18 cellular contexts compared by ENCODE assay signal in genomic region chr16:3487521-3488410, GRCh38. TPM values are rescaled to one million over a fixed set of nuclear protein-coding genes. Genes with fewer than 3 reads are reported as not detected.
A peak's percentile ranks its signal among the peaks of the same experiment; 100 is the strongest.
DNase-seq lines count a peak whose midpoint lies in the region; ATAC-seq, FAIRE-seq and TF ChIP-seq lines count a peak whose summit lies in the region.
"Had no signal": no experiment of that assay in that cellular context is flagged by ENCODE, and none has a peak within 500 bp of the region (broad histone marks: within the 10 kb centered on the region; RNA-seq: fewer than 3 reads in every experiment).

No MANE protein-coding gene starts in this region.

- H3K9me3 ChIP-seq in kidney (ENCODE audit: control insufficient read depth in 1 of 2, low read length in 2 of 2) (no peaks in the 10 kb centered on the region), colonic mucosa (no peaks in the 10 kb centered on the region)
- H3K9me3 ChIP-seq: body of pancreas, spleen had no signal

- no peak overlapping the region for H3K27ac Mint-ChIP-seq in activated naive CD8-positive, alpha-beta T cell treated with anti-CD3 and anti-CD28 coated beads, Interleukin-2, amount 50 U/mL, for 24 hours
- H3K27ac Mint-ChIP-seq in activated naive CD8-positive, alpha-beta T cell treated with anti-CD3 and anti-CD28 coated beads for 36 hours = no peak overlapping the region
- H3K27ac Mint-ChIP-seq: stimulated activated memory B cell treated with anti-CD40 and anti-IgM and Interleukin-4, amounts not matched to agents 10 μg/mL and 1 μg/mL and 100 μg/mL, for 72 hours had no signal

- intact Hi-C loops in kidney (cut with DNase I) (no loop called here), colonic mucosa (cut with DNase I) (no loop called here)

- ATAC-seq in activated naive CD8-positive, alpha-beta T cell treated with anti-CD3 and anti-CD28 coated beads, Interleukin-2, amount 50 U/mL, for 24 hours = peak; percentile 17
- ATAC-seq in stimulated activated naive CD8-positive, alpha-beta T cell treated with anti-CD3 and anti-CD28 coated beads, Interleukin-15, Interleukin-2, amounts not matched to agents 100 U/mL and 50 U/mL, for 24 hours = peak; percentile 11
- ATAC-seq: body of pancreas; SK-N-SH treated with all-trans-retinoic acid at 6 μM for 48 hours; stimulated activated memory B cell treated with anti-CD40 and anti-IgM and Interleukin-4, amounts not matched to agents 10 μg/mL and 1 μg/mL and 100 μg/mL, for 72 hours had no signal

- no peak for TF ChIP-seq CTCF in kidney (IDR thresholded peaks at IDR 0.05; ENCODE audit: borderline replicate concordance, extremely low read depth, insufficient read depth)
- no peak for TF ChIP-seq CTCF in colonic mucosa (IDR thresholded peaks at IDR 0.05)

- H3K4me1 ChIP-seq in kidney (ENCODE audit: control insufficient read depth in 1 of 2, insufficient read depth in 1 of 2, low read depth in 1 of 2, low read length in 2 of 2) (peaks cover 0 to 3% of the 10 kb centered on the region in 2 donors), colonic mucosa (no peaks in the 10 kb centered on the region)

- H3K9ac ChIP-seq in kidney (ENCODE audit: low read length in 2 of 2) = no peak overlapping the region
- no peak overlapping the region for H3K9ac ChIP-seq in colonic mucosa (ENCODE audit: low read depth in 2 of 2, low read length in 2 of 2)

- no peak overlapping the region for H3K27ac ChIP-seq in kidney (ENCODE audit: low read depth in 2 of 2, low read length in 2 of 2)
- no peak overlapping the region for H3K27ac ChIP-seq in colonic mucosa
- H3K27ac ChIP-seq: body of pancreas, hepatocyte had no signal

- no peaks in the 10 kb centered on the region for H3K27me3 ChIP-seq in colonic mucosa
- H3K27me3 ChIP-seq: body of pancreas, hepatocyte, spleen had no signal

- no peak overlapping the region for H3K4me3 Mint-ChIP-seq in activated naive CD8-positive, alpha-beta T cell treated with anti-CD3 and anti-CD28 coated beads, Interleukin-2, amount 50 U/mL, for 24 hours
- no peak overlapping the region for H3K4me3 Mint-ChIP-seq in activated naive CD8-positive, alpha-beta T cell treated with anti-CD3 and anti-CD28 coated beads for 36 hours
- H3K4me3 Mint-ChIP-seq: stimulated activated memory B cell treated with anti-CD40 and anti-IgM and Interleukin-4, amounts not matched to agents 10 μg/mL and 1 μg/mL and 100 μg/mL, for 72 hours had no signal

- H3K36me3 Mint-ChIP-seq in activated naive CD8-positive, alpha-beta T cell treated with anti-CD3 and anti-CD28 coated beads, Interleukin-2, amount 50 U/mL, for 24 hours (ENCODE audit: low read depth) = peaks cover 10% of the 10 kb centered on the region
- H3K36me3 Mint-ChIP-seq in activated naive CD8-positive, alpha-beta T cell treated with anti-CD3 and anti-CD28 coated beads for 36 hours = peaks cover 1% of the 10 kb centered on the region

- H3K4me1 Mint-ChIP-seq in activated naive CD8-positive, alpha-beta T cell treated with anti-CD3 and anti-CD28 coated beads, Interleukin-2, amount 50 U/mL, for 24 hours = no peaks in the 10 kb centered on the region
- no peaks in the 10 kb centered on the region for H3K4me1 Mint-ChIP-seq in activated naive CD8-positive, alpha-beta T cell treated with anti-CD3 and anti-CD28 coated beads for 36 hours

- H3K4me3 ChIP-seq in kidney (ENCODE audit: low read length in 2 of 2) (no peak overlapping the region), colonic mucosa (no peak overlapping the region)
- H3K4me3 ChIP-seq: body of pancreas, hepatocyte, spleen had no signal

- H3K36me3 ChIP-seq in kidney (ENCODE audit: control insufficient read depth in 1 of 2, insufficient read depth in 2 of 2, low read length in 2 of 2) (peaks cover 20 to 37% of the 10 kb centered on the region in 2 donors), colonic mucosa (peaks cover 30% of the 10 kb centered on the region)

- no peak for FAIRE-seq in kidney (lab: Jason Lieb, UNC)
- FAIRE-seq: G401.6 had no signal

- no peak for DNase-seq in activated naive CD8-positive, alpha-beta T cell treated with anti-CD3 and anti-CD28 coated beads, Interleukin-2, amount 50 U/mL, for 24 hours
- no peak for DNase-seq in activated naive CD8-positive, alpha-beta T cell treated with anti-CD3 and anti-CD28 coated beads for 36 hours
- DNase-seq in kidney = peak; percentile 57
- DNase-seq in stimulated activated naive CD8-positive, alpha-beta T cell treated with anti-CD3 and anti-CD28 coated beads, Interleukin-15, Interleukin-2, amounts not matched to agents 100 U/mL and 50 U/mL, for 24 hours = no peak
- no peak for DNase-seq in colonic mucosa
- no peak for DNase-seq in central memory CD4-positive, alpha-beta T cell
- DNase-seq: activated naive CD4-positive, alpha-beta T cell treated with anti-CD3 and anti-CD28 coated beads, Interleukin-2, amount 50 U/mL, for 16 hours; body of pancreas; effector CD4-positive, alpha-beta T cell; GOT3; MM.1S; NCI-H2081 had no signal

- H3K9me3 Mint-ChIP-seq in activated naive CD8-positive, alpha-beta T cell treated with anti-CD3 and anti-CD28 coated beads, Interleukin-2, amount 50 U/mL, for 24 hours = no peaks in the 10 kb centered on the region
- H3K9me3 Mint-ChIP-seq in activated naive CD8-positive, alpha-beta T cell treated with anti-CD3 and anti-CD28 coated beads for 36 hours = no peaks in the 10 kb centered on the region
- H3K9me3 Mint-ChIP-seq: stimulated activated memory B cell treated with anti-CD40 and anti-IgM and Interleukin-4, amounts not matched to agents 10 μg/mL and 1 μg/mL and 100 μg/mL, for 72 hours had no signal

- no peaks in the 10 kb centered on the region for H3K27me3 Mint-ChIP-seq in activated naive CD8-positive, alpha-beta T cell treated with anti-CD3 and anti-CD28 coated beads, Interleukin-2, amount 50 U/mL, for 24 hours
- H3K27me3 Mint-ChIP-seq in activated naive CD8-positive, alpha-beta T cell treated with anti-CD3 and anti-CD28 coated beads for 36 hours = no peaks in the 10 kb centered on the region
- H3K27me3 Mint-ChIP-seq: stimulated activated memory B cell treated with anti-CD40 and anti-IgM and Interleukin-4, amounts not matched to agents 10 μg/mL and 1 μg/mL and 100 μg/mL, for 72 hours had no signal

RNA-seq across cellular contexts. Expression of gene C16orf90, which starts 7.5 kb away (rescaled TPM):
- not detected for total RNA-seq in activated naive CD8-positive, alpha-beta T cell treated with anti-CD3 and anti-CD28 coated beads for 36 hours
- total RNA-seq in kidney = not detected
- not detected for polyA plus RNA-seq in kidney (ENCODE audit: insufficient read depth, low read depth, low replicate concordance)
- not detected for total RNA-seq in colonic mucosa
- total RNA-seq: body of pancreas, hepatocyte, spleen, urinary bladder had no signal
- polyA plus RNA-seq: hepatocyte, spleen, urinary bladder had no signal

RNA-seq across cellular contexts. Expression of gene CLUAP1, which starts 13.0 kb away (rescaled TPM):
- 10 to 100 TPM in 1 of 2 experiments, 1 to 10 TPM in 1; 8.8 to 10.1 TPM for total RNA-seq in activated naive CD8-positive, alpha-beta T cell treated with anti-CD3 and anti-CD28 coated beads for 36 hours
- total RNA-seq in kidney (44.8 TPM), colonic mucosa (10 to 100 TPM in 1 of 2 donors, 1 to 10 TPM in 1; 7.9 to 10.8 TPM)
- polyA plus RNA-seq in kidney (ENCODE audit: insufficient read depth, low read depth, low replicate concordance) = 39.3 TPM

RNA-seq across cellular contexts. Expression of gene NAA60, which starts 44.3 kb away (rescaled TPM):
- total RNA-seq in activated naive CD8-positive, alpha-beta T cell treated with anti-CD3 and anti-CD28 coated beads for 36 hours = 10 to 100 TPM; 37.5 to 38.2 TPM
- total RNA-seq in kidney (51.6 TPM), colonic mucosa (10 to 100 TPM; 56.8 to 68.6 TPM)
- 66.6 TPM for polyA plus RNA-seq in kidney (ENCODE audit: insufficient read depth, low read depth, low replicate concordance)

RNA-seq across cellular contexts. Expression of gene ZNF597, which starts 44.5 kb away (rescaled TPM):
- 1 to 10 TPM; 2.7 TPM for total RNA-seq in activated naive CD8-positive, alpha-beta T cell treated with anti-CD3 and anti-CD28 coated beads for 36 hours
- 3.4 TPM for total RNA-seq in kidney
- polyA plus RNA-seq in kidney (ENCODE audit: insufficient read depth, low read depth, low replicate concordance) = 0.99 TPM
- total RNA-seq in colonic mucosa = 1 to 10 TPM; 1.4 to 1.7 TPM
